Comparison of ENCODE assay signal across 9 cellular contexts in genomic region chr5:172766287-172767104, GRCh38. TPM values are rescaled to one million over a fixed set of nuclear protein-coding genes. Genes with fewer than 3 reads are reported as not detected.
DNase-seq lines count a peak whose midpoint lies in the region; ATAC-seq, FAIRE-seq and TF ChIP-seq lines count a peak whose summit lies in the region.
"Had no signal": no experiment of that assay in that cellular context is flagged by ENCODE, and none has a peak within 500 bp of the region (broad histone marks: within the 10 kb centered on the region; RNA-seq: fewer than 3 reads in every experiment).

No MANE protein-coding gene starts in this region.

- peak overlapping the region; percentile 93 for H3K27ac Mint-ChIP-seq in T-helper 2 cell treated with Interferon-gamma antibody and Interleukin-4, amounts not matched to agents 5 μg/mL and 100 μg/mL, for 36 hours

- H3K4me1 ChIP-seq in mucosa of descending colon (ENCODE audit: low read depth) (peaks cover 40% of the 10 kb centered on the region), transverse colon (peaks cover 7 to 46% (median 25%) of the 10 kb centered on the region in 4 donors)

- ATAC-seq in mucosa of descending colon, result no peak
- ATAC-seq in HG03045 (IDR thresholded peaks at IDR 0.05; ENCODE audit: unreplicated experiment), result no peak
- ATAC-seq in GM19395 (IDR thresholded peaks at IDR 0.05; ENCODE audit: unreplicated experiment), result no peak
- ATAC-seq in HG02623 (IDR thresholded peaks at IDR 0.05; ENCODE audit: unreplicated experiment), result no peak

- no peaks in the 10 kb centered on the region for H3K36me3 ChIP-seq in mucosa of descending colon (ENCODE audit: low read depth)
- H3K36me3 ChIP-seq in transverse colon, result peaks cover 0 to 30% (median 13%) of the 10 kb centered on the region in 4 donors

- H3K9me3 ChIP-seq in mucosa of descending colon (no peaks in the 10 kb centered on the region), transverse colon (no peaks in the 10 kb centered on the region)

- H3K27ac ChIP-seq in epithelial cell of prostate (peak overlapping the region; percentile 96), transverse colon (peak overlapping the region; percentile 99 to 100 (median 100))

- no peaks in the 10 kb centered on the region for H3K27me3 ChIP-seq in transverse colon

- in situ Hi-C loops in transverse colon (cut with MboI; ENCODE audit: low pct_ligation_motif_present in 1 of 4, low pct_unique_long_range_greater_than_20kb in 1 of 4, low sequenced_read_pairs in 3 of 4), result no loop called here

- H3K4me3 ChIP-seq in mucosa of descending colon (no peak overlapping the region), transverse colon (peak overlapping the region in 1 of 4 donors; percentile 98)

- intact Hi-C loops in mucosa of descending colon (cut with DNase I, micrococcal nuclease), result no loop called here
- intact Hi-C loops in transverse colon (cut with DNase I; ENCODE audit: low total_unique reads), result loop anchor here (2.0 to 5.0 kb wide), 2 partner anchors 49 to 138 kb away; no protein-coding TSS in a partner anchor

- H3K4me3 Mint-ChIP-seq in T-helper 2 cell treated with Interferon-gamma antibody and Interleukin-4, amounts not matched to agents 5 μg/mL and 100 μg/mL, for 36 hours, result no peak overlapping the region

- peaks cover 30% of the 10 kb centered on the region for H3K4me1 Mint-ChIP-seq in T-helper 2 cell treated with Interferon-gamma antibody and Interleukin-4, amounts not matched to agents 5 μg/mL and 100 μg/mL, for 36 hours (ENCODE audit: low read depth)

- TF ChIP-seq CTCF in mucosa of descending colon (IDR thresholded peaks at IDR 0.05) (no peak), transverse colon (IDR thresholded peaks at IDR 0.05) (no peak)

- no peak for FAIRE-seq in H54 (lab: Jason Lieb, UNC)
- FAIRE-seq: TTC549 had no signal

- H3K9me3 Mint-ChIP-seq in T-helper 2 cell treated with Interferon-gamma antibody and Interleukin-4, amounts not matched to agents 5 μg/mL and 100 μg/mL, for 36 hours, result no peaks in the 10 kb centered on the region

- H3K27me3 Mint-ChIP-seq in T-helper 2 cell treated with Interferon-gamma antibody and Interleukin-4, amounts not matched to agents 5 μg/mL and 100 μg/mL, for 36 hours (ENCODE audit: low read depth), result no peaks in the 10 kb centered on the region

- peaks cover 12% of the 10 kb centered on the region for H3K36me3 Mint-ChIP-seq in T-helper 2 cell treated with Interferon-gamma antibody and Interleukin-4, amounts not matched to agents 5 μg/mL and 100 μg/mL, for 36 hours (ENCODE audit: low read depth)

- WGBS in transverse colon (ENCODE audit: low coverage in 1 of 2), 2 donors, result 43 to 60% methylated on average over 4 to 16 of the region's 16 CpGs

- DNase-seq in H54 (ENCODE audit: insufficient read length, low spot score) (no peak), epithelial cell of prostate (ENCODE audit: low read depth, low spot score) (no peak), mucosa of descending colon (peak in 2 of 3 donors; percentile 54 to 62), transverse colon (peak; percentile 65)
- DNase-seq in T-helper 2 cell treated with Interferon-gamma antibody and Interleukin-4, amounts not matched to agents 5 μg/mL and 100 μg/mL, for 36 hours (ENCODE audit: low spot score), result no peak

- TF ChIP-seq POLR2A in H54 (IDR thresholded peaks at IDR 0.05; ENCODE audit: low read depth, low read length), result peak; percentile 40
- TF ChIP-seq POLR2A in transverse colon (IDR thresholded peaks at IDR 0.05), result peak; percentile 60

- TF ChIP-seq EP300 in transverse colon (IDR thresholded peaks at IDR 0.05; ENCODE audit: low read depth), result no peak

RNA-seq across cellular contexts. Expression of gene DUSP1, which starts 4.5 kb away (rescaled TPM):
- total RNA-seq in mucosa of descending colon (100 to 1,000 TPM in 2 of 3 donors, 10 to 100 TPM in 1; 90.9 to 233 (median 137) TPM), transverse colon (100 to 1,000 TPM; 469 to 701 (median 567) TPM)

Comparison
In these comparisons a context has a peak if more than half of its experiments do, and no peak if none do; other contexts are left out.
1. DNase-seq: peak in mucosa of descending colon (2 of 3) and transverse colon (single experiment); none in H54 (single experiment), T-helper 2 cell treated with Interferon-gamma antibody and Interleukin-4, amounts not matched to agents 5 μg/mL and 100 μg/mL, for 36 hours (single experiment) and epithelial cell of prostate (single experiment).